In genomic region chr5:78647411-78647818, GRCh38 we compare ENCODE assay signal across 8 cellular contexts. TPM values are rescaled to one million over a fixed set of nuclear protein-coding genes. Genes with fewer than 3 reads are reported as not detected.
A peak's percentile ranks its signal among the peaks of the same experiment; 100 is the strongest.
DNase-seq lines count a peak whose midpoint lies in the region; ATAC-seq, FAIRE-seq and TF ChIP-seq lines count a peak whose summit lies in the region.

No MANE protein-coding gene starts in this region.

- peaks cover 16% of the 10 kb centered on the region; the same call in 1 of the 2 replicates for H4K20me1 ChIP-seq in IMR-90 (ENCODE audit: insufficient read depth, low read length)

- POLR2A ChIA-PET in IMR-90 (lab: Charles Lee; ENCODE audit: unreplicated experiment), result no interaction called here

- H2AFZ ChIP-seq in IMR-90 (replicated peaks; ENCODE audit: low read length, poor library complexity), result peak overlapping the region; percentile 91

- H3K27ac Mint-ChIP-seq in activated naive CD8-positive, alpha-beta T cell, result no peak overlapping the region

- H2AK9ac ChIP-seq in IMR-90 (replicated peaks; ENCODE audit: low read depth, low read length, poor library complexity), result peak overlapping the region; percentile 90

- H2BK120ac ChIP-seq in IMR-90 (ENCODE audit: low read depth, low read length), result peak overlapping the region; percentile 75

- TF ChIP-seq POLR2A in IMR-90 (IDR thresholded peaks at IDR 0.05; ENCODE audit: low read depth, low read length), result no peak

- CTCF ChIA-PET in IMR-90 (lab: Yijun Ruan, JAX), result interaction anchor here (1.1 to 2.0 kb wide), 2 partner anchors 33 to 123 kb away, joined by 3 to 8 read pairs; no protein-coding TSS in a partner anchor

- peak overlapping the region; percentile 26 to 78 for H4K8ac ChIP-seq in IMR-90 (ENCODE audit: low read depth in 2 of 2, low read length in 2 of 2)

- H3K27me3 ChIP-seq in IMR-90 (ENCODE audit: control insufficient read depth, insufficient read depth, low read length) (no peaks in the 10 kb centered on the region), iPS-15b (ENCODE audit: control insufficient read depth, insufficient read depth, low read length) (no peaks in the 10 kb centered on the region), small intestine (ENCODE audit: control insufficient read depth in 2 of 2, insufficient read depth in 2 of 2, low read length in 2 of 2) (no peaks in the 10 kb centered on the region)

- H3K9me3 Mint-ChIP-seq in activated naive CD8-positive, alpha-beta T cell (ENCODE audit: low read depth), result no peaks in the 10 kb centered on the region

- 0% methylated on average over 1 of the region's 17 CpGs; no CpG with 5 or more reads in 1 of the 2 experiments for WGBS in IMR-90 (ENCODE audit: extremely low coverage in 2 of 2, insufficient read length in 1 of 2), 2 experiments
- WGBS in small intestine, 3 donors, result 2 to 4% (median 2%) methylated on average over 17 of the region's 17 CpGs

- H3K27ac ChIP-seq in IMR-90 (ENCODE audit: insufficient read depth, low read length) (peak overlapping the region; percentile 96), small intestine (ENCODE audit: low read depth in 1 of 2, low read length in 1 of 2) (peak overlapping the region; percentile 93 to 95)

- peaks cover 2% of the 10 kb centered on the region for H3K36me3 Mint-ChIP-seq in activated naive CD8-positive, alpha-beta T cell

- H3K27me3 Mint-ChIP-seq in activated naive CD8-positive, alpha-beta T cell, result peaks cover 39% of the 10 kb centered on the region

- no peak for TF ChIP-seq RAD21 in IMR-90 (IDR thresholded peaks at IDR 0.05; ENCODE audit: low read length)

- no peak for TF ChIP-seq CTCF in IMR-90 (conservative IDR thresholded peaks at IDR 0.05; ENCODE audit: low read depth, low read length)

- ATAC-seq in IMR-90 (ENCODE audit: low read depth) (no peak), GM21447 (IDR thresholded peaks at IDR 0.05; ENCODE audit: unreplicated experiment) (no peak)

- DNase-seq in Daoy (ENCODE audit: low read depth), result peak; percentile 64
- DNase-seq in IMR-90, result peak; percentile 47
- peak; percentile 82 for DNase-seq in small intestine
- DNase-seq in mesenteric fat pad (ENCODE audit: low spot score), result no peak
- no peak for DNase-seq in posterior cingulate gyrus

- in situ Hi-C loops in IMR-90 (cut with MboI; ENCODE audit: low sequenced_read_pairs), result no loop called here

- H3K4me1 ChIP-seq in IMR-90 (ENCODE audit: control insufficient read depth, insufficient read depth, low read length) (peaks cover 14% of the 10 kb centered on the region), iPS-15b (ENCODE audit: control insufficient read depth, insufficient read depth, low read length) (peaks cover 16% of the 10 kb centered on the region), small intestine (ENCODE audit: control insufficient read depth in 2 of 2, insufficient read depth in 1 of 2, low read depth in 1 of 2, low read length in 1 of 2) (peaks cover 0 to 8% of the 10 kb centered on the region in 2 donors)

- H3K56ac ChIP-seq in IMR-90 (ENCODE audit: extremely low read depth, insufficient read depth, low read length), result peak overlapping the region; percentile 89

- H3K9me1 ChIP-seq in IMR-90 (ENCODE audit: insufficient read depth, low read length), result peaks cover 13% of the 10 kb centered on the region

- BruUV-seq in IMR-90 (replicated peaks; lab: Mats Ljungman, UMichigan), result TSS peak; percentile 34

- H3K79me1 ChIP-seq in IMR-90 (ENCODE audit: low read depth in 1 of 2, low read length in 2 of 2), result peaks cover 23 to 55% of the 10 kb centered on the region in 2 experiments

- peak overlapping the region; percentile 87 for H2BK5ac ChIP-seq in IMR-90 (ENCODE audit: low read depth, low read length, poor library complexity, severe bottlenecking)

- H3K9ac ChIP-seq in IMR-90 (ENCODE audit: low read depth, low read length), result peak overlapping the region; percentile 95
- peak overlapping the region; percentile 81 for H3K9ac ChIP-seq in iPS-15b (ENCODE audit: low read depth, low read length)

- H4K91ac ChIP-seq in IMR-90 (ENCODE audit: insufficient read depth, low read depth, low read length), result peak overlapping the region; percentile 74

- H3K36me3 ChIP-seq in IMR-90 (ENCODE audit: control insufficient read depth, insufficient read depth, low read length) (peaks cover 7% of the 10 kb centered on the region), iPS-15b (ENCODE audit: control insufficient read depth, insufficient read depth, low read length) (no peaks in the 10 kb centered on the region), small intestine (ENCODE audit: control insufficient read depth in 2 of 2, insufficient read depth in 2 of 2, low read length in 2 of 2) (no peaks in the 10 kb centered on the region)

- peaks cover 16% of the 10 kb centered on the region for H3K4me1 Mint-ChIP-seq in activated naive CD8-positive, alpha-beta T cell (ENCODE audit: low read depth)

- intact Hi-C loops in IMR-90 (cut with micrococcal nuclease), result loop anchor here (5.0 kb wide), 7 partner anchors 55 to 320 kb away; partner anchors contain the start of gene SCAMP1
- intact Hi-C loops in posterior cingulate gyrus (cut with DNase I), result loop anchor here (10.0 kb wide), 1 partner anchor 103 kb away; no protein-coding TSS in a partner anchor

- peak overlapping the region; percentile 80 for H3K4me3 Mint-ChIP-seq in activated naive CD8-positive, alpha-beta T cell

- no peak for FAIRE-seq in small intestine (lab: Jason Lieb, UNC)

- peak overlapping the region; percentile 92 for H2AK5ac ChIP-seq in IMR-90 (ENCODE audit: low read depth, low read length)

- H2BK15ac ChIP-seq in IMR-90 (ENCODE audit: low read depth, low read length), result peak overlapping the region; percentile 71

- dilution Hi-C loops in IMR-90 (cut with HindIII; ENCODE audit: low sequenced_read_pairs, unreplicated experiment), result no loop called here

- H4K5ac ChIP-seq in IMR-90 (ENCODE audit: low read depth, low read length), result peak overlapping the region; percentile 37; the same call in 1 of the 2 replicates

- H3K14ac ChIP-seq in IMR-90 (replicated peaks; ENCODE audit: low read depth, low read length), result peak overlapping the region; percentile 94

- H2BK20ac ChIP-seq in IMR-90 (ENCODE audit: low read depth, low read length), result peak overlapping the region; percentile 16

- H3K4me3 ChIP-seq in IMR-90 (ENCODE audit: insufficient read depth, low read depth, low read length) (peak overlapping the region; percentile 95), iPS-15b (ENCODE audit: low read depth, low read length) (peak overlapping the region; percentile 79), small intestine (ENCODE audit: low read depth in 1 of 2, low read length in 2 of 2) (peak overlapping the region in 1 of 2 donors; percentile 92)

- H3K4ac ChIP-seq in IMR-90 (ENCODE audit: low read depth, low read length), result peak overlapping the region; percentile 83

- H3K9me3 ChIP-seq in IMR-90 (ENCODE audit: control insufficient read depth, insufficient read depth, low read length), result no peaks in the 10 kb centered on the region
- H3K9me3 ChIP-seq in iPS-15b (ENCODE audit: control insufficient read depth, insufficient read depth, low read length), result no peaks in the 10 kb centered on the region
- H3K9me3 ChIP-seq in small intestine (ENCODE audit: control insufficient read depth, low read depth), result no peaks in the 10 kb centered on the region

- H3K18ac ChIP-seq in IMR-90 (ENCODE audit: low read depth, low read length), result peak overlapping the region; percentile 33

- peak overlapping the region; percentile 96 for H3K4me2 ChIP-seq in IMR-90 (ENCODE audit: low read depth, low read length)

- peak overlapping the region; percentile 85 for H3K23ac ChIP-seq in IMR-90 (ENCODE audit: low read depth, low read length)

TF ChIP-seq in IMR-90, 13 proteins besides CTCF, POLR2A, EP300 and RAD21:
- TF ChIP-seq RCOR1 (IDR thresholded peaks at IDR 0.05; ENCODE audit: insufficient replicate concordance, low read length) (no peak), MXI1 (IDR thresholded peaks at IDR 0.05; ENCODE audit: borderline replicate concordance, low read depth, low read length) (peak; percentile 57), BHLHE40 (IDR thresholded peaks at IDR 0.05; ENCODE audit: low read depth, low read length) (no peak), SMC3 (IDR thresholded peaks at IDR 0.05; ENCODE audit: low read depth, low read length) (0 out of 2 replicates have a peak, but pooled peaks have one; percentile 5), MAZ (IDR thresholded peaks at IDR 0.05; ENCODE audit: borderline replicate concordance, low read depth, low read length) (no peak), ELK1 (IDR thresholded peaks at IDR 0.05; ENCODE audit: borderline replicate concordance, low read depth, low read length) (no peak)

RNA-seq across cellular contexts. Expression of gene LHFPL2, which starts 1.2 kb away (rescaled TPM):
- 22.9 and 33.9 TPM in 2 replicates for total RNA-seq in Daoy (2014; rRNA removed; shearing (Covaris generic))
- total RNA-seq in IMR-90 (2012; rRNA removed) (11.1 and 11.3 TPM in 2 replicates), mesenteric fat pad (76.0 TPM)
- polyA plus RNA-seq in IMR-90 (2012; rRNA removed) (5.0 and 6.5 TPM in 2 replicates), small intestine (10 to 100 TPM in 2 of 3 donors, 1 to 10 TPM in 1; 8.9 to 15.6 (median 10.5) TPM)
- 3.8 and 6.1 TPM in 2 replicates for polyA plus RNA-seq in IMR-90 (2012; cell fraction: cytosol; rRNA removed)
- polyA plus RNA-seq in IMR-90 (2012; cell fraction: nucleus; rRNA removed; ENCODE audit: low replicate concordance), result 4.8 and 12.1 TPM in 2 replicates

Comparison
In these comparisons a context has a peak if more than half of its experiments do, and no peak if none do; other contexts are left out.
1. DNase-seq: peak in Daoy (single experiment), IMR-90 (single experiment) and small intestine (single experiment); none in mesenteric fat pad (single experiment) and posterior cingulate gyrus (0 of 10).